In genomic region chr2:97740590-97741182, GRCh38 we compare ENCODE assay signal across 8 cellular contexts. TPM values are rescaled to one million over a fixed set of nuclear protein-coding genes. Genes with fewer than 3 reads are reported as not detected.
A peak's percentile ranks its signal among the peaks of the same experiment; 100 is the strongest.
DNase-seq lines count a peak whose midpoint lies in the region; ATAC-seq and TF ChIP-seq lines count a peak whose summit lies in the region.

No MANE protein-coding gene starts in this region.

- peaks cover 48% of the 10 kb centered on the region for H3K4me1 ChIP-seq in CD8-positive, alpha-beta memory T cell (ENCODE audit: insufficient read depth, low read length)
- peaks cover 0 to 18% of the 10 kb centered on the region in 2 experiments; a peak in 2 of 4 replicates for H3K4me1 ChIP-seq in HCT116 (ENCODE audit: control insufficient read depth in 1 of 2, insufficient read depth in 2 of 2, low read length in 2 of 2)

- H3K27ac ChIP-seq in CD8-positive, alpha-beta memory T cell (ENCODE audit: low read depth, low read length), result peak overlapping the region; percentile 32
- no peak overlapping the region for H3K27ac ChIP-seq in HCT116 (ENCODE audit: low read depth, low read length)

- TF ChIP-seq CTCF in HCT116 (IDR thresholded peaks at IDR 0.05 in 2 of 3, conservative IDR thresholded peaks at IDR 0.05 in 1 of 3; ENCODE audit: borderline replicate concordance in 1 of 3, insufficient read depth in 1 of 3, low read depth in 2 of 3, low read length in 2 of 3) (peak; percentile 57 to 91 (median 82); a peak in 5 of 6 replicates), foreskin fibroblast (IDR thresholded peaks at IDR 0.05; ENCODE audit: low read depth, low read length) (peak; percentile 64)

- H3K9me3 ChIP-seq in CD8-positive, alpha-beta memory T cell (ENCODE audit: low read length), result no peaks in the 10 kb centered on the region
- H3K9me3 ChIP-seq in HCT116 (ENCODE audit: control insufficient read depth in 1 of 2, insufficient read depth in 1 of 2, low read depth in 1 of 2, low read length in 2 of 2), result no peaks in the 10 kb centered on the region

- H3K36me3 ChIP-seq in CD8-positive, alpha-beta memory T cell (ENCODE audit: insufficient read depth, low read length), result peaks cover 35% of the 10 kb centered on the region
- H3K36me3 ChIP-seq in HCT116 (ENCODE audit: control insufficient read depth in 1 of 2, insufficient read depth in 2 of 2, low read length in 2 of 2), result no peaks in the 10 kb centered on the region

- H3K9ac ChIP-seq in HCT116 (ENCODE audit: low read length), result no peak overlapping the region

- H4K20me1 ChIP-seq in HCT116 (ENCODE audit: insufficient read depth), result no peaks in the 10 kb centered on the region

- peak overlapping the region; percentile 71 to 92 (median 82) for H3K27ac Mint-ChIP-seq in CD8-positive, alpha-beta memory T cell

- peaks cover 10 to 57% (median 24%) of the 10 kb centered on the region in 3 donors for H3K36me3 Mint-ChIP-seq in CD8-positive, alpha-beta memory T cell

- no peak overlapping the region for H3K4me3 ChIP-seq in CD8-positive, alpha-beta memory T cell (ENCODE audit: low read length)
- H3K4me3 ChIP-seq in HCT116 (replicated peaks in 1 of 2; ENCODE audit: low read depth in 1 of 2, low read length in 2 of 2) (no peak overlapping the region), foreskin fibroblast (ENCODE audit: low read depth in 1 of 2, low read length in 2 of 2) (no peak overlapping the region)

- intact Hi-C loops in HCT116 (cut with micrococcal nuclease), result loop anchor here (1.0 kb wide), 1 partner anchor 645 kb away; no protein-coding TSS in a partner anchor
- intact Hi-C loops in posterior vena cava (cut with DNase I), result loop anchor here in 1 of 2 donors (5.0 kb wide), 1 partner anchor 1602 kb away; no protein-coding TSS in a partner anchor

- ATAC-seq in HCT116 (peak; percentile 86), GM18868 (IDR thresholded peaks at IDR 0.05; ENCODE audit: unreplicated experiment) (no peak), GM19351 (IDR thresholded peaks at IDR 0.05; ENCODE audit: unreplicated experiment) (no peak)

- H3K9me3 Mint-ChIP-seq in CD8-positive, alpha-beta memory T cell, result no peaks in the 10 kb centered on the region

- H3K9me2 ChIP-seq in HCT116 (ENCODE audit: insufficient read depth), result no peaks in the 10 kb centered on the region

- H2AFZ ChIP-seq in HCT116 (ENCODE audit: low read depth, low read length, poor library complexity, severe bottlenecking), result no peak overlapping the region

- POLR2A ChIA-PET in CD8-positive, alpha-beta memory T cell (lab: Charles Lee), result interaction anchor here (1.1 to 2.4 kb wide), 3 partner anchors 17 to 28 kb away, joined by 3 to 11 read pairs (median 3); partner anchors contain the start of gene ZAP70
- POLR2A ChIA-PET in HCT116 (lab: Charles Lee), result no interaction called here

- no TSS peak for BruUV-seq in HCT116 (replicated peaks; lab: Mats Ljungman, UMichigan)

- peaks cover 0 to 3% of the 10 kb centered on the region in 2 donors for H3K27me3 Mint-ChIP-seq in CD8-positive, alpha-beta memory T cell

- DNase-seq in CD8-positive, alpha-beta memory T cell, result peak in 3 of 5 donors; percentile 28 to 56 (median 35)
- DNase-seq in HCT116 (ENCODE audit: low read depth, low spot score) (peak; percentile 29), NCI-H524 treated with DMSO at 0.1 percent for 48 hours (lab: John Stamatoyannopoulos, UW) (peak; percentile 19), activated T-cell treated with anti-CD3 and anti-CD28 coated beads for 48 hours (ENCODE audit: low read depth) (peak; percentile 46), foreskin fibroblast (peak; percentile 7 to 43), posterior vena cava (ENCODE audit: low spot score) (peak; percentile 81)

- H3K27me3 ChIP-seq in CD8-positive, alpha-beta memory T cell (ENCODE audit: insufficient read depth, low read length, poor library complexity, severe bottlenecking), result no peaks in the 10 kb centered on the region
- no peaks in the 10 kb centered on the region for H3K27me3 ChIP-seq in HCT116 (ENCODE audit: insufficient read depth, low read length)

- no peaks in the 10 kb centered on the region for H3K79me2 ChIP-seq in HCT116 (ENCODE audit: insufficient read depth, low read length)

- peak; percentile 69 for TF ChIP-seq RAD21 in HCT116 (IDR thresholded peaks at IDR 0.05; ENCODE audit: low read depth)

- peaks cover 62 to 76% (median 70%) of the 10 kb centered on the region in 3 donors for H3K4me1 Mint-ChIP-seq in CD8-positive, alpha-beta memory T cell

- no peak for TF ChIP-seq POLR2A in HCT116 (IDR thresholded peaks at IDR 0.05; ENCODE audit: borderline replicate concordance, extremely low read depth, insufficient read depth, insufficient read length)

- H3K4me2 ChIP-seq in HCT116 (ENCODE audit: low read length), result 0 out of 2 replicates have a peak overlapping the region, but pooled peaks have one; percentile 16

- CTCF ChIA-PET in CD8-positive, alpha-beta memory T cell (lab: Charles Lee), result interaction anchor here (0.8 to 14.9 kb wide), 13 partner anchors 8 to 74 kb away, joined by 3 to 301 read pairs (median 8); partner anchors contain the start of gene ZAP70
- CTCF ChIA-PET in HCT116 (lab: Charles Lee), result interaction anchor here (0.6 to 2.4 kb wide), 9 partner anchors 10 to 644 kb away, joined by 3 to 19 read pairs (median 4); no protein-coding TSS in a partner anchor

- RAD21 ChIA-PET in HCT116 (lab: Charles Lee; ENCODE audit: low non-redundant PET in 1 of 2, low total read pairs in 2 of 2, uncharacterized antibody in 2 of 2, unreplicated experiment in 2 of 2), result interaction anchor here (1.2 kb wide), 2 partner anchors 644 kb away, joined by 3 to 4 read pairs; no protein-coding TSS in a partner anchor

- H3K4me3 Mint-ChIP-seq in CD8-positive, alpha-beta memory T cell, result peak overlapping the region in 3 of 7 donors; percentile 29 to 63 (median 62)

TF ChIP-seq in HCT116, 20 proteins besides CTCF, POLR2A, EP300 and RAD21:
- no peak for TF ChIP-seq YY1 (IDR thresholded peaks at IDR 0.05; ENCODE audit: extremely low read depth, insufficient replicate concordance, low read depth, low read length)
- TF ChIP-seq TCF7L2 (IDR thresholded peaks at IDR 0.05; ENCODE audit: borderline replicate concordance, extremely low read depth, insufficient read depth, insufficient read length), result peak; percentile 31
- no peak for TF ChIP-seq ZFX (IDR thresholded peaks at IDR 0.05)

RNA-seq across cellular contexts. Expression of gene ZAP70, which starts 27.3 kb away (rescaled TPM):
- total RNA-seq in CD8-positive, alpha-beta memory T cell, result 100 to 1,000 TPM; 180 to 197 TPM
- 184 TPM for polyA plus RNA-seq in CD8-positive, alpha-beta memory T cell
- total RNA-seq in HCT116 (2021; ENCODE audit: unreplicated experiment) (0.91 TPM), posterior vena cava (1 to 10 TPM; 2.4 to 2.8 TPM)
- polyA plus RNA-seq in HCT116 (2012), result 0.20 TPM in 2 replicates

Comparison
In these comparisons a context has a peak if more than half of its experiments do, and no peak if none do; other contexts are left out.
1. DNase-seq: peak in every context shown above with its lines; median percentile 81 in posterior vena cava; 46 in activated T-cell treated with anti-CD3 and anti-CD28 coated beads for 48 hours; 35 in CD8-positive, alpha-beta memory T cell; 29 in HCT116; 25 in foreskin fibroblast; 19 in NCI-H524 treated with DMSO at 0.1 percent for 48 hours.
2. RNA of gene ZAP70, which starts 27.3 kb away (total RNA-seq): 180 to 197 TPM in CD8-positive, alpha-beta memory T cell; 2.4 to 2.8 TPM in posterior vena cava and 0.91 TPM in HCT116 (single experiment); every median in the first group is over 10 times any median in the second.